8 cellular contexts compared by ENCODE assay signal in the genomic region with DNA sequence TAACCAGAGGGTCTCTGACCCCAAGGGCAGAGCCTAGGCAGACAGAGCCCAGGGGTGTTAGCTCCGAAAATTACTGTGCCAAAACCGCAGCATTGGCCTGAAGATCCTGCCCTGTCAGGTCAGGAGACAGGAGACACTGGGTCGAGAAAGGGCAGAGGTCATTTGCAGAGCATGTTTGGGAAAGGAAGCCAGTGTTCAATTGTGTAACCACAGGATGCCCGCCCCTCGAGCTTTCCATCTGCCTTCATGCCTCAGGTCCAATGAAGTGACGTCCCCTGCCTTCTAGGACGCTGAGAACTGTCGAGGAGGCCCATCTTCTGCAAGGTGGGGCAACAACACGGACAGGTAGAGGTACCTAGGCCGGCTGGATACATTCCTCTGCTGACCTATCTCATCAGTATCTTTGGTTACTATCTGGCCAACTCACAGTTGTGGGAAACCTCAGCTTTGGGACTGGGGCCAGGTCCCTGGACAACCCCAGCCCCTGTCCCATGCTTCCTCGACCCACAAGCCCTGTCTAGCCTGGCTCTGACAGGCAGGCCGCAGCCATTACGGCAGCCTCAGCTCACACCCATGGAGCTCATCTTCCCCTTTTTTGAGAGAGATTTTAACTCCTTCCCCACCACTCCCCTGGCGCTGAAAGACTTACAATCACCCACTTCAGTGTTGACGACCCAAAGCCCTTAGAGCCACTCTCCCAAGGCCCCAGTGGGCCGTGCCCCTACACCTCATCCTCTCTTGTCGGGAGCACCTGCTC. TPM values are rescaled to one million over a fixed set of nuclear protein-coding genes. Genes with fewer than 3 reads are reported as not detected.
DNase-seq lines count a peak whose midpoint lies in the region; ATAC-seq and TF ChIP-seq lines count a peak whose summit lies in the region.

No MANE protein-coding gene starts in this region.

- 12 to 19% methylated on average over 17 of the region's 17 CpGs for WGBS in heart right ventricle, 2 donors

- no peak for DNase-seq in BE2C
- DNase-seq in HuH-7.5 (ENCODE audit: low spot score) = peak; percentile 73
- DNase-seq in activated T-cell treated with anti-CD3 and anti-CD28 coated beads, Interleukin-2, amount 50 U/mL, for 72 hours = peak in 1 of 2 donors; percentile 20
- DNase-seq in heart right ventricle = peak in 1 of 2 donors; percentile 32
- no peak for DNase-seq in NCI-H2227 treated with DMSO at 0.1 percent for 48 hours (lab: John Stamatoyannopoulos, UW)

- TF ChIP-seq CTCF in BE2C (IDR thresholded peaks at IDR 0.05; ENCODE audit: low read depth, low read length) (no peak), heart right ventricle (IDR thresholded peaks at IDR 0.05) (no peak)

- no peaks in the 10 kb centered on the region for H3K9me3 ChIP-seq in BE2C
- H3K9me3 ChIP-seq in heart right ventricle = no peaks in the 10 kb centered on the region

- peak overlapping the region; percentile 35 for H3K9ac ChIP-seq in rectal smooth muscle tissue (ENCODE audit: low read length)

- H3K27ac ChIP-seq in heart right ventricle (peak overlapping the region; percentile 87 to 98 (median 95)), rectal smooth muscle tissue (ENCODE audit: low read depth, low read length) (peak overlapping the region; percentile 84)

- H3K36me3 Mint-ChIP-seq in activated T-cell treated with anti-CD3 and anti-CD28 coated beads, Interleukin-2, amount 50 U/mL, for 72 hours (ENCODE audit: insufficient read depth in 2 of 2) = peaks cover 0 to 6% of the 10 kb centered on the region in 2 donors

- no peaks in the 10 kb centered on the region for H3K27me3 ChIP-seq in BE2C
- no peaks in the 10 kb centered on the region for H3K27me3 ChIP-seq in heart right ventricle
- H3K27me3 ChIP-seq in rectal smooth muscle tissue (ENCODE audit: control insufficient read depth, insufficient read depth, low read length) = no peaks in the 10 kb centered on the region

- ATAC-seq in GM19467 (IDR thresholded peaks at IDR 0.05; ENCODE audit: unreplicated experiment) = peak; percentile 9
- peak; percentile 4 to 6 for ATAC-seq in activated T-cell treated with anti-CD3 and anti-CD28 coated beads, Interleukin-2, amount 50 U/mL, for 72 hours (replicated peaks in 1 of 2)
- ATAC-seq in heart right ventricle = peak; percentile 29 to 62 (median 54)
- ATAC-seq in GM19328 (IDR thresholded peaks at IDR 0.05; ENCODE audit: unreplicated experiment) = no peak

- no peaks in the 10 kb centered on the region for H3K27me3 Mint-ChIP-seq in activated T-cell treated with anti-CD3 and anti-CD28 coated beads, Interleukin-2, amount 50 U/mL, for 72 hours (ENCODE audit: low read depth)

- H3K27ac Mint-ChIP-seq in activated T-cell treated with anti-CD3 and anti-CD28 coated beads, Interleukin-2, amount 50 U/mL, for 72 hours = peak overlapping the region; percentile 91

- H3K4me3 ChIP-seq in BE2C (ENCODE audit: low read depth, low read length) (peak overlapping the region; percentile 79), heart right ventricle (peak overlapping the region; percentile 80 to 99 (median 96)), rectal smooth muscle tissue (ENCODE audit: low read length) (peak overlapping the region; percentile 74)

- peaks cover 45% of the 10 kb centered on the region for H3K4me1 Mint-ChIP-seq in activated T-cell treated with anti-CD3 and anti-CD28 coated beads, Interleukin-2, amount 50 U/mL, for 72 hours (ENCODE audit: low read depth)

- no peaks in the 10 kb centered on the region for H3K9me3 Mint-ChIP-seq in activated T-cell treated with anti-CD3 and anti-CD28 coated beads, Interleukin-2, amount 50 U/mL, for 72 hours

- peak overlapping the region; percentile 85 to 99 for H3K4me3 Mint-ChIP-seq in activated T-cell treated with anti-CD3 and anti-CD28 coated beads, Interleukin-2, amount 50 U/mL, for 72 hours

- H3K36me3 ChIP-seq in BE2C = no peaks in the 10 kb centered on the region
- peaks cover 0 to 22% (median 0%) of the 10 kb centered on the region in 9 donors for H3K36me3 ChIP-seq in heart right ventricle
- peaks cover 2% of the 10 kb centered on the region for H3K36me3 ChIP-seq in rectal smooth muscle tissue (ENCODE audit: control insufficient read depth, insufficient read depth, low read length)

- H3K4me1 ChIP-seq in BE2C (no peaks in the 10 kb centered on the region), heart right ventricle (peaks cover 13 to 43% (median 28%) of the 10 kb centered on the region in 9 donors), rectal smooth muscle tissue (ENCODE audit: control insufficient read depth, insufficient read depth, low read length) (peaks cover 14% of the 10 kb centered on the region)

- intact Hi-C loops in heart right ventricle (cut with DNase I) = no loop called here

RNA-seq across cellular contexts. Expression of gene ARL8A, which starts 1.3 kb away (rescaled TPM):
- 71.3 TPM for polyA plus RNA-seq in BE2C (2012; ENCODE audit: insufficient read depth, insufficient read length, low read depth)
- total RNA-seq in activated T-cell treated with anti-CD3 and anti-CD28 coated beads, Interleukin-2, amount 50 U/mL, for 72 hours = 10 to 100 TPM; 58.1 to 77.1 TPM
- 10 to 100 TPM; 70.9 to 92.7 (median 83.4) TPM for total RNA-seq in heart right ventricle
- polyA plus RNA-seq in heart right ventricle = 10 to 100 TPM; 21.5 to 29.6 TPM

RNA-seq across cellular contexts. Expression of gene PTPN7, which starts 17.2 kb away (rescaled TPM):
- polyA plus RNA-seq in BE2C (2012; ENCODE audit: insufficient read depth, insufficient read length, low read depth) = 0.37 TPM
- 100 to 1,000 TPM; 196 to 201 TPM for total RNA-seq in activated T-cell treated with anti-CD3 and anti-CD28 coated beads, Interleukin-2, amount 50 U/mL, for 72 hours
- total RNA-seq in heart right ventricle = 1 to 10 TPM in 2 of 10 donors, under 1 TPM in 8; 0.09 to 6.2 (median 0.47) TPM
- polyA plus RNA-seq in heart right ventricle = under 1 TPM; 0.32 to 0.51 TPM

RNA-seq across cellular contexts. Expression of gene GPR37L1, which starts 20.5 kb away (rescaled TPM):
- 0.25 TPM for polyA plus RNA-seq in BE2C (2012; ENCODE audit: insufficient read depth, insufficient read length, low read depth)
- not detected for total RNA-seq in activated T-cell treated with anti-CD3 and anti-CD28 coated beads, Interleukin-2, amount 50 U/mL, for 72 hours
- total RNA-seq in heart right ventricle = under 1 TPM in 4 of 10 donors, not detected in 6; 0.04 to 0.20 (median 0.06) TPM
- polyA plus RNA-seq in heart right ventricle = under 1 TPM in 1 of 2 donors, not detected in 1; 0.03 TPM

RNA-seq across cellular contexts. Expression of gene LGR6, which starts 50.4 kb away (rescaled TPM):
- not detected for polyA plus RNA-seq in BE2C (2012; ENCODE audit: insufficient read depth, insufficient read length, low read depth)
- under 1 TPM; 0.22 to 0.69 TPM for total RNA-seq in activated T-cell treated with anti-CD3 and anti-CD28 coated beads, Interleukin-2, amount 50 U/mL, for 72 hours
- 10 to 100 TPM in 2 of 10 donors, 1 to 10 TPM in 3, under 1 TPM in 5; 0.19 to 13.5 (median 1.0) TPM for total RNA-seq in heart right ventricle
- polyA plus RNA-seq in heart right ventricle = 1 to 10 TPM; 3.2 to 3.7 TPM

Comparison
In these comparisons a context has a peak if more than half of its experiments do, and no peak if none do; other contexts are left out.
1. RNA of gene PTPN7, which starts 17.2 kb away (total RNA-seq): 196 to 201 TPM in activated T-cell treated with anti-CD3 and anti-CD28 coated beads, Interleukin-2, amount 50 U/mL, for 72 hours; 0.09 to 6.2 TPM in heart right ventricle; every median in the first group is over 10 times any median in the second.
2. Peak in every context shown above with its lines, with median percentiles within 50 percentile points of each other: H3K4me3 ChIP-seq.